Comparison of ENCODE assay signal across 1 cellular context in the genomic region with DNA sequence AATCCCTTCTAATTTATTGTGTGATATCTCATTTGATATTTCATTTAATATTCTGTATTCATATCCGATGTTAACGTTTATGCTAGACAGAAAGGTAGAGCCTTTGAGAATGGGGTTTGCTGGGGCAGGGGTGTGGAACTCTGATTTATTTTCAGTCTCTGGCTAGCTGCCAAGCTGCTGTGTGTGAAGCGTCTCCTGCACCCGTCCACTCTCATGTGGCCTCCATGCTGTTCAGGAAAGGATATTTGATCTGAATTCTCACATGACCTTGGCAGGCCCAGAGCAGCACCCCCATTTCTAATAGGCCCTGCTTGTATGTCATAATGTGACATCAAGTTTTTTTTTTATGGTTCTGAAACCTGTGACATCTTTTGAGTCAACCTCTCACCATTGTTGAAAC.
TF ChIP-seq lines count a peak whose summit lies in the region.

No MANE protein-coding gene starts in this region.

TF ChIP-seq in K562, 482 proteins besides CTCF, POLR2A, EP300 and RAD21:
- TF ChIP-seq, protein P1, sequence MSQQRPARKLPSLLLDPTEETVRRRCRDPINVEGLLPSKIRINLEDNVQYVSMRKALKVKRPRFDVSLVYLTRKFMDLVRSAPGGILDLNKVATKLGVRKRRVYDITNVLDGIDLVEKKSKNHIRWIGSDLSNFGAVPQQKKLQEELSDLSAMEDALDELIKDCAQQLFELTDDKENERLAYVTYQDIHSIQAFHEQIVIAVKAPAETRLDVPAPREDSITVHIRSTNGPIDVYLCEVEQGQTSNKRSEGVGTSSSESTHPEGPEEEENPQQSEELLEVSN (IDR thresholded peaks at IDR 0.05; ENCODE audit: borderline replicate concordance in 1 of 2, extremely low read depth in 1 of 2, insufficient read depth in 1 of 2, insufficient read length in 1 of 2, low read depth in 1 of 2, low read length in 1 of 2, poor library complexity in 1 of 2, severe bottlenecking in 1 of 2) = no peak
- TF ChIP-seq NFIC (IDR thresholded peaks at IDR 0.05) = peak; percentile 83
- no peak for TF ChIP-seq PRMT5 (CRISPR knock-in tag; IDR thresholded peaks at IDR 0.05)
- TF ChIP-seq, protein P2, sequence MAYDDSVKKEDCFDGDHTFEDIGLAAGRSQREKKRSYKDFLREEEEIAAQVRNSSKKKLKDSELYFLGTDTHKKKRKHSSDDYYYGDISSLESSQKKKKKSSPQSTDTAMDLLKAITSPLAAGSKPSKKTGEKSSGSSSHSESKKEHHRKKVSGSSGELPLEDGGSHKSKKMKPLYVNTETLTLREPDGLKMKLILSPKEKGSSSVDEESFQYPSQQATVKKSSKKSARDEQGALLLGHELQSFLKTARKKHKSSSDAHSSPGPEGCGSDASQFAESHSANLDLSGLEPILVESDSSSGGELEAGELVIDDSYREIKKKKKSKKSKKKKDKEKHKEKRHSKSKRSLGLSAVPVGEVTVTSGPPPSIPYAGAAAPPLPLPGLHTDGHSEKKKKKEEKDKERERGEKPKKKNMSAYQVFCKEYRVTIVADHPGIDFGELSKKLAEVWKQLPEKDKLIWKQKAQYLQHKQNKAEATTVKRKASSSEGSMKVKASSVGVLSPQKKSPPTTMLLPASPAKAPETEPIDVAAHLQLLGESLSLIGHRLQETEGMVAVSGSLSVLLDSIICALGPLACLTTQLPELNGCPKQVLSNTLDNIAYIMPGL (CRISPR knock-in tag; IDR thresholded peaks at IDR 0.05) = no peak
- TF ChIP-seq, protein P3, sequence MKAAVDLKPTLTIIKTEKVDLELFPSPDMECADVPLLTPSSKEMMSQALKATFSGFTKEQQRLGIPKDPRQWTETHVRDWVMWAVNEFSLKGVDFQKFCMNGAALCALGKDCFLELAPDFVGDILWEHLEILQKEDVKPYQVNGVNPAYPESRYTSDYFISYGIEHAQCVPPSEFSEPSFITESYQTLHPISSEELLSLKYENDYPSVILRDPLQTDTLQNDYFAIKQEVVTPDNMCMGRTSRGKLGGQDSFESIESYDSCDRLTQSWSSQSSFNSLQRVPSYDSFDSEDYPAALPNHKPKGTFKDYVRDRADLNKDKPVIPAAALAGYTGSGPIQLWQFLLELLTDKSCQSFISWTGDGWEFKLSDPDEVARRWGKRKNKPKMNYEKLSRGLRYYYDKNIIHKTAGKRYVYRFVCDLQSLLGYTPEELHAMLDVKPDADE (conservative IDR thresholded peaks at IDR 0.05; ENCODE audit: control insufficient read depth, low read depth, low read length) = no peak
- TF ChIP-seq FOXA1 (IDR thresholded peaks at IDR 0.05; ENCODE audit: borderline replicate concordance) = no peak
- TF ChIP-seq, protein P4, sequence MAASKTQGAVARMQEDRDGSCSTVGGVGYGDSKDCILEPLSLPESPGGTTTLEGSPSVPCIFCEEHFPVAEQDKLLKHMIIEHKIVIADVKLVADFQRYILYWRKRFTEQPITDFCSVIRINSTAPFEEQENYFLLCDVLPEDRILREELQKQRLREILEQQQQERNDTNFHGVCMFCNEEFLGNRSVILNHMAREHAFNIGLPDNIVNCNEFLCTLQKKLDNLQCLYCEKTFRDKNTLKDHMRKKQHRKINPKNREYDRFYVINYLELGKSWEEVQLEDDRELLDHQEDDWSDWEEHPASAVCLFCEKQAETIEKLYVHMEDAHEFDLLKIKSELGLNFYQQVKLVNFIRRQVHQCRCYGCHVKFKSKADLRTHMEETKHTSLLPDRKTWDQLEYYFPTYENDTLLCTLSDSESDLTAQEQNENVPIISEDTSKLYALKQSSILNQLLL (CRISPR knock-in tag; IDR thresholded peaks at IDR 0.05; ENCODE audit: borderline replicate concordance) = no peak
TF ChIP-seq in K562: peak in this region for 1.
